ENCODE assay signal across 11 cellular contexts in the genomic region with DNA sequence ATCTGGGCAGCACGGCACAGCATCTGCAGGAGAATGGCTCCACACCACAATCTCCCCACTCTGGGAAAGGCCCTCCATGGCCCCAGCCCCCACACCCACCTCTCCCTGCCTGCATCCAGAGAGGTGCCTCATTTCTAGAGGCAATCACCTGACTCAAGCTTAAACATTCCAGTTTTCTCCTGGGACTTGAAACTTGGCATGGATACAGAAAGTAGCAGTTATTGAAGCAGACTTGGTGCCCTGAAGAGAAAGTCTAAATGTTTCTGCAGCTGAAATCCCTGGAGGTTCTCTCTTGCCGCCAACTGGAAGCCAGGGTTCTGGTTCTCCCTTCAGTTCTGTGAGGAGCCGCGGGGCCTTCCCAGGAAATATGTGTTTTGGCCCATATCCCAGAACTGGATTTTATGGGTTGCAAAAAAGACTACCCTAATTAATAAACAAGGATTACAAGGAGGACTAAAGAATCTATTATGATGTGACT.
A peak's percentile ranks its signal among the peaks of the same experiment; 100 is the strongest.
DNase-seq lines count a peak whose midpoint lies in the region; ATAC-seq and TF ChIP-seq lines count a peak whose summit lies in the region.
"Had no signal": no experiment of that assay in that cellular context is flagged by ENCODE, and none has a peak within 500 bp of the region (broad histone marks: within the 10 kb centered on the region; RNA-seq: fewer than 3 reads in every experiment).

No MANE protein-coding gene starts in this region.

- H3K9ac ChIP-seq in SK-N-MC (ENCODE audit: insufficient read length), result no peak overlapping the region

- no peak for TF ChIP-seq POLR2A in GM18505 (IDR thresholded peaks at IDR 0.05; ENCODE audit: borderline replicate concordance, extremely low read depth, insufficient read depth, insufficient read length)

- no peak for TF ChIP-seq CTCF in fibroblast of the aortic adventitia (IDR thresholded peaks at IDR 0.05; ENCODE audit: insufficient read depth, low read length)

- H3K27ac ChIP-seq in SK-N-MC, result peak overlapping the region; percentile 87
- H3K27ac ChIP-seq: tibial artery had no signal

- ATAC-seq in GM18505 (IDR thresholded peaks at IDR 0.05; ENCODE audit: unreplicated experiment) (no peak), GM21576 (IDR thresholded peaks at IDR 0.05; ENCODE audit: unreplicated experiment) (no peak)

- H3K9me3 ChIP-seq in SK-N-MC (ENCODE audit: low read depth, low read length), result no peaks in the 10 kb centered on the region

- H3K36me3 ChIP-seq in SK-N-MC (ENCODE audit: insufficient read depth, low read length), result no peaks in the 10 kb centered on the region
- H3K36me3 ChIP-seq: tibial artery had no signal

- peak; percentile 30 for DNase-seq in NCI-H345 (lab: John Stamatoyannopoulos, UW)
- DNase-seq in NCI-H345 treated with DMSO at 0.1 percent for 48 hours (lab: John Stamatoyannopoulos, UW; ENCODE audit: unreplicated experiment), result no peak
- DNase-seq in SK-N-MC (ENCODE audit: low read depth, low spot score), result peak; percentile 92
- DNase-seq in fibroblast of the aortic adventitia (ENCODE audit: low read depth), result peak; percentile 70
- DNase-seq in smooth muscle cell of the brain vasculature (ENCODE audit: low read depth, low spot score), result peak; percentile 29
- no peak for DNase-seq in cerebellum (ENCODE audit: low spot score)
- DNase-seq: activated naive CD8-positive, alpha-beta T cell treated with anti-CD3 and anti-CD28 coated beads for 36 hours; effector CD4-positive, alpha-beta T cell; tibial artery had no signal

- H3K4me3 ChIP-seq in SK-N-MC, result peak overlapping the region; percentile 19
- no peak overlapping the region for H3K4me3 ChIP-seq in fibroblast of the aortic adventitia (ENCODE audit: low read depth, low read length)
- H3K4me3 ChIP-seq: tibial artery had no signal

Comparison
In these comparisons a context has a peak if more than half of its experiments do, and no peak if none do; other contexts are left out.
1. DNase-seq: peak in NCI-H345 (single experiment), SK-N-MC (single experiment), fibroblast of the aortic adventitia (single experiment) and smooth muscle cell of the brain vasculature (single experiment); none in NCI-H345 treated with DMSO at 0.1 percent for 48 hours (single experiment) and cerebellum (single experiment).